In genomic region chr9:107340920-107341632, GRCh38 we compare ENCODE assay signal across 8 cellular contexts. TPM values are rescaled to one million over a fixed set of nuclear protein-coding genes. Genes with fewer than 3 reads are reported as not detected.
A peak's percentile ranks its signal among the peaks of the same experiment; 100 is the strongest.
DNase-seq lines count a peak whose midpoint lies in the region; ATAC-seq, FAIRE-seq and TF ChIP-seq lines count a peak whose summit lies in the region.

No MANE protein-coding gene starts in this region.

- H3K27me3 ChIP-seq in GM23338 (ENCODE audit: insufficient read depth): no peaks in the 10 kb centered on the region
- H3K27me3 ChIP-seq in Karpas-422 (ENCODE audit: low read length): no peaks in the 10 kb centered on the region
- no peaks in the 10 kb centered on the region for H3K27me3 ChIP-seq in upper lobe of right lung

- no peak overlapping the region for H3K27ac Mint-ChIP-seq in GM23338

- H3K36me3 ChIP-seq in GM23338 (ENCODE audit: insufficient read depth) (no peaks in the 10 kb centered on the region), Karpas-422 (ENCODE audit: insufficient read depth, low read length) (peaks cover 15% of the 10 kb centered on the region), upper lobe of right lung (no peaks in the 10 kb centered on the region)

- H3K9me3 ChIP-seq in Karpas-422 (ENCODE audit: low read length): no peaks in the 10 kb centered on the region
- H3K9me3 ChIP-seq in upper lobe of right lung: no peaks in the 10 kb centered on the region

- no peaks in the 10 kb centered on the region for H3K79me2 ChIP-seq in GM23338 (replicated peaks; ENCODE audit: insufficient read depth)
- H3K79me2 ChIP-seq in Karpas-422 (ENCODE audit: low read length): no peaks in the 10 kb centered on the region

- H3K4me3 ChIP-seq in GM23338 (no peak overlapping the region), Karpas-422 (ENCODE audit: low read length) (no peak overlapping the region), upper lobe of right lung (no peak overlapping the region)

- H3K4me1 ChIP-seq in GM23338 (ENCODE audit: insufficient read depth) (no peaks in the 10 kb centered on the region; the same call in 1 of the 2 replicates), Karpas-422 (ENCODE audit: low read length) (no peaks in the 10 kb centered on the region), upper lobe of right lung (peaks cover 8% of the 10 kb centered on the region)

- FAIRE-seq in G401.6 (lab: Jason Lieb, UNC): peak; percentile 88

- H3K4me2 ChIP-seq in GM23338 (no peak overlapping the region), Karpas-422 (ENCODE audit: low read depth, low read length, poor library complexity, severe bottlenecking) (no peak overlapping the region)

- H3K9me2 ChIP-seq in GM23338 (ENCODE audit: insufficient read depth) (no peaks in the 10 kb centered on the region), Karpas-422 (replicated peaks; ENCODE audit: insufficient read depth, low read length) (no peaks in the 10 kb centered on the region)

- H4K20me1 ChIP-seq in GM23338 (replicated peaks; ENCODE audit: insufficient read depth) (no peaks in the 10 kb centered on the region), Karpas-422 (ENCODE audit: insufficient read depth, low read depth, low read length) (peaks cover 6% of the 10 kb centered on the region; the same call in 1 of the 2 replicates)

- DNase-seq in GM23338 (ENCODE audit: low spot score) (peak; percentile 91), Karpas-422 (peak; percentile 89), SHP77 treated with DMSO at 0.1 percent for 48 hours (lab: John Stamatoyannopoulos, UW) (peak; percentile 20), glomerular endothelial cell (ENCODE audit: extremely low read depth, low read depth, low spot score) (peak; percentile 14), pons (ENCODE audit: low spot score) (peak; percentile 40), upper lobe of right lung (peak; percentile 91)
- DNase-seq in activated gamma-delta T cell treated with anti-CD3 and anti-CD28 coated beads, Interleukin-2, amount 50 U/mL, for 16 hours (ENCODE audit: low read depth): peak; percentile 77

- H3K4me3 Mint-ChIP-seq in GM23338: no peak overlapping the region

- ATAC-seq in GM23338: peak; percentile 81
- peak; percentile 87 for ATAC-seq in upper lobe of right lung

- H3K27ac ChIP-seq in GM23338 (ENCODE audit: low read depth): peak overlapping the region; percentile 69
- no peak overlapping the region for H3K27ac ChIP-seq in Karpas-422 (ENCODE audit: low read length)
- no peak overlapping the region for H3K27ac ChIP-seq in upper lobe of right lung

- peak; percentile 88 to 99 for TF ChIP-seq CTCF in GM23338 (conservative IDR thresholded peaks at IDR 0.05; ENCODE audit: low read depth in 2 of 2)
- TF ChIP-seq CTCF in upper lobe of right lung (IDR thresholded peaks at IDR 0.05): peak; percentile 90

- H3K27me3 Mint-ChIP-seq in GM23338 (ENCODE audit: insufficient read depth, low read depth, poor library complexity): peaks cover 15% of the 10 kb centered on the region

- H3K9me3 Mint-ChIP-seq in GM23338: no peaks in the 10 kb centered on the region; the same call in 2 of the 3 replicates

- H3K9ac ChIP-seq in Karpas-422 (ENCODE audit: low read length): no peak overlapping the region

- H3K36me3 Mint-ChIP-seq in GM23338 (ENCODE audit: low read depth): peaks cover 10% of the 10 kb centered on the region

- peaks cover 14% of the 10 kb centered on the region for H3K4me1 Mint-ChIP-seq in GM23338

- intact Hi-C loops in upper lobe of right lung (cut with DNase I): no loop called here

- H3F3A ChIP-seq in GM23338 (replicated peaks; ENCODE audit: low read depth): 0 out of 2 replicates have a peak, but pooled peaks cover 4% of the 10 kb centered on the region

- H2AFZ ChIP-seq in GM23338: no peak overlapping the region
- no peak overlapping the region for H2AFZ ChIP-seq in Karpas-422 (ENCODE audit: low read length)

TF ChIP-seq in GM23338, 12 proteins besides CTCF, POLR2A, EP300 and RAD21 (continues in another document):
- no peak for TF ChIP-seq NANOG (IDR thresholded peaks at IDR 0.05; ENCODE audit: borderline replicate concordance)
- TF ChIP-seq ETS1 (IDR thresholded peaks at IDR 0.05): no peak
- TF ChIP-seq REST (IDR thresholded peaks at IDR 0.05; ENCODE audit: unreplicated experiment): no peak
- no peak; the same call in 1 of the 2 replicates for TF ChIP-seq CREB1 (CRISPR knock-in tag; IDR thresholded peaks at IDR 0.05; ENCODE audit: low read depth)
- TF ChIP-seq ZNF331 (CRISPR knock-in tag; IDR thresholded peaks at IDR 0.05; ENCODE audit: low read depth): no peak

RNA-seq across cellular contexts. Expression of gene RAD23B, which starts 58.0 kb away (rescaled TPM):
- 117 and 137 TPM in 2 replicates for total RNA-seq in GM23338 (2014; rRNA removed; shearing (Covaris generic))
- 31.1 and 33.1 TPM in 2 replicates for polyA plus RNA-seq in GM23338 (2016; fragmentation: Nextera tagmentation; extraction: Ambion mirVana)
- total RNA-seq in Karpas-422 (2014; rRNA removed; shearing (Covaris generic); ENCODE audit: low replicate concordance): 50.2 and 60.2 TPM in 2 replicates
- 72.6 and 85.6 TPM in 2 replicates for total RNA-seq in glomerular endothelial cell
- total RNA-seq in upper lobe of right lung: 98.0 TPM

Comparison
In these comparisons a context has a peak if more than half of its experiments do, and no peak if none do; other contexts are left out.
1. DNase-seq: peak in every context shown above with its lines; median percentile 91 in GM23338; 91 in upper lobe of right lung; 89 in Karpas-422; 77 in activated gamma-delta T cell treated with anti-CD3 and anti-CD28 coated beads, Interleukin-2, amount 50 U/mL, for 16 hours; 40 in pons; 20 in SHP77 treated with DMSO at 0.1 percent for 48 hours; 14 in glomerular endothelial cell.